23 cellular contexts compared by ENCODE assay signal in the genomic region with DNA sequence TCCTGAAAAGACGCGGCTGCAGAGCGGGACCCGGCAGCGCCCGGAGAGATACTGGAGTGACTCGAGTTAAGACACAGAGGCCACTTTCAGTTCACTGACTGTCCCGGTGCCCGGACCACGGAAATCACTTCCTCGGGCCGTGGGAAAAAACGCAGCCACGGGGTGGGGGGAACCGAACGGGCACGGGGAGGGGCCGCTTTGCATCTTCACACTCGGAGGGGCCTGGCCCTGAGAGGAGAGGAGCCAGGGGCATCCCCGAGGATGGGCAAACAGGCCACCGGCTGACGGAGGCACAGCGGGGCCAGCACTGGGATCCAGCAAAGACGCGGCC.
DNase-seq lines count a peak whose midpoint lies in the region; ATAC-seq and TF ChIP-seq lines count a peak whose summit lies in the region.
"Had no signal": no experiment of that assay in that cellular context is flagged by ENCODE, and none has a peak within 500 bp of the region (broad histone marks: within the 10 kb centered on the region; RNA-seq: fewer than 3 reads in every experiment).

No MANE protein-coding gene starts in this region.

- no peaks in the 10 kb centered on the region for H3F3A ChIP-seq in GM23338 (replicated peaks; ENCODE audit: low read depth)

- H3K27ac Mint-ChIP-seq in MCF 10A (ENCODE audit: low read depth, unreplicated experiment) (no peak overlapping the region), GM23338 (no peak overlapping the region)
- H3K27ac Mint-ChIP-seq: CD8-positive, alpha-beta T cell; IgD-negative memory B cell had no signal

- H3K4me1 ChIP-seq in breast epithelium (no peaks in the 10 kb centered on the region), RWPE2 (ENCODE audit: insufficient read depth, poor library complexity, severe bottlenecking) (peaks cover under 1% of the 10 kb centered on the region), suprapubic skin (peaks cover 25% of the 10 kb centered on the region), GM23338 (ENCODE audit: insufficient read depth) (no peaks in the 10 kb centered on the region)

- no peaks in the 10 kb centered on the region for H3K4me1 Mint-ChIP-seq in MCF 10A (ENCODE audit: insufficient read depth, unreplicated experiment)
- peaks cover 15% of the 10 kb centered on the region for H3K4me1 Mint-ChIP-seq in GM23338

- CTCF ChIA-PET in MCF 10A (lab: Yijun Ruan, JAX) = no interaction called here

- H3K9me2 ChIP-seq in GM23338 (ENCODE audit: insufficient read depth) = no peaks in the 10 kb centered on the region

- H3K27me3 ChIP-seq in breast epithelium (peaks cover 0 to 28% of the 10 kb centered on the region in 2 donors), RWPE2 (ENCODE audit: insufficient read depth, poor library complexity, severe bottlenecking) (no peaks in the 10 kb centered on the region), suprapubic skin (peaks cover 23% of the 10 kb centered on the region), GM23338 (ENCODE audit: insufficient read depth) (no peaks in the 10 kb centered on the region)

- BruUV-seq in MCF 10A (replicated peaks; lab: Mats Ljungman, UMichigan) = no TSS peak

- TF ChIP-seq CTCF in breast epithelium (IDR thresholded peaks at IDR 0.05) (no peak), MCF 10A (IDR thresholded peaks at IDR 0.05; ENCODE audit: unreplicated experiment) (no peak), RWPE2 (IDR thresholded peaks at IDR 0.05; ENCODE audit: poor library complexity, severe bottlenecking) (no peak), suprapubic skin (IDR thresholded peaks at IDR 0.05) (no peak), GM23338 (conservative IDR thresholded peaks at IDR 0.05; ENCODE audit: low read depth in 2 of 2) (no peak)

- H3K9me3 ChIP-seq in breast epithelium = no peaks in the 10 kb centered on the region
- no peaks in the 10 kb centered on the region for H3K9me3 ChIP-seq in RWPE2 (ENCODE audit: severe bottlenecking)
- H3K9me3 ChIP-seq in suprapubic skin = no peaks in the 10 kb centered on the region
- H3K9me3 ChIP-seq: esophagus squamous epithelium, gastroesophageal sphincter, neutrophil had no signal

- H3K36me3 ChIP-seq in breast epithelium = no peaks in the 10 kb centered on the region
- no peaks in the 10 kb centered on the region for H3K36me3 ChIP-seq in RWPE2 (ENCODE audit: low read depth)
- no peaks in the 10 kb centered on the region for H3K36me3 ChIP-seq in suprapubic skin
- H3K36me3 ChIP-seq in GM23338 (ENCODE audit: insufficient read depth) = no peaks in the 10 kb centered on the region
- H3K36me3 ChIP-seq: esophagus squamous epithelium, gastroesophageal sphincter, neutrophil had no signal

- POLR2A ChIA-PET in MCF 10A (lab: Yijun Ruan, JAX) = no interaction called here

- H3K9me3 Mint-ChIP-seq in MCF 10A (ENCODE audit: unreplicated experiment) (no peaks in the 10 kb centered on the region), GM23338 (no peaks in the 10 kb centered on the region)
- H3K9me3 Mint-ChIP-seq: CD8-positive, alpha-beta T cell; IgD-negative memory B cell had no signal

- H3K79me2 ChIP-seq in GM23338 (replicated peaks; ENCODE audit: insufficient read depth) = no peaks in the 10 kb centered on the region

- no peaks in the 10 kb centered on the region for H4K20me1 ChIP-seq in GM23338 (replicated peaks; ENCODE audit: insufficient read depth)

- peak overlapping the region; percentile 77 to 79 for H3K27ac ChIP-seq in breast epithelium
- H3K27ac ChIP-seq in RWPE2 (ENCODE audit: poor library complexity, severe bottlenecking) = no peak overlapping the region
- no peak overlapping the region for H3K27ac ChIP-seq in suprapubic skin
- no peak overlapping the region for H3K27ac ChIP-seq in GM23338 (ENCODE audit: low read depth)
- H3K27ac ChIP-seq: esophagus squamous epithelium, gastroesophageal sphincter, neutrophil had no signal

- DNase-seq in breast epithelium (ENCODE audit: low spot score in 2 of 2) = peak in 1 of 2 donors; percentile 43
- DNase-seq in MCF 10A (ENCODE audit: unreplicated experiment) = no peak
- peak; percentile 47 for DNase-seq in RWPE2 (ENCODE audit: low spot score)
- DNase-seq in islet precursor cell = peak; percentile 32
- peak; percentile 57 to 70 for DNase-seq in suprapubic skin (ENCODE audit: low spot score in 2 of 2)
- no peak for DNase-seq in iPS-NIHi7 (ENCODE audit: extremely low spot score)
- no peak for DNase-seq in GM23338 (ENCODE audit: low spot score)
- no peak for DNase-seq in AG08396 (ENCODE audit: low spot score)
- DNase-seq: activated CD4-positive, alpha-beta T cell treated with anti-CD3 and anti-CD28 coated beads for 1 hour; activated gamma-delta T cell; central memory CD4-positive, alpha-beta T cell; effector CD8-positive, alpha-beta T cell; esophagus squamous epithelium; NCI-H1417 treated with DMSO at 0.1 percent for 48 hours; NCI-H2107; NCI-H510A; retina; T1000 had no signal

- no peak for TF ChIP-seq EP300 in suprapubic skin (IDR thresholded peaks at IDR 0.05)

- H3K4me3 ChIP-seq in breast epithelium (peak overlapping the region in 2 of 3 donors; percentile 23 to 39), RWPE2 (ENCODE audit: severe bottlenecking) (no peak overlapping the region), suprapubic skin (no peak overlapping the region), GM23338 (no peak overlapping the region)
- H3K4me3 ChIP-seq: esophagus squamous epithelium, gastroesophageal sphincter, GM12878 had no signal

- intact Hi-C loops in breast epithelium (cut with DNase I; ENCODE audit: low total_unique reads) (no loop called here), MCF 10A (cut with micrococcal nuclease) (no loop called here)

- WGBS in suprapubic skin = 85% methylated on average over 25 of the region's 25 CpGs

- H3K36me3 Mint-ChIP-seq in MCF 10A (ENCODE audit: insufficient read depth, unreplicated experiment) (no peaks in the 10 kb centered on the region), GM23338 (ENCODE audit: low read depth) (no peaks in the 10 kb centered on the region)
- H3K36me3 Mint-ChIP-seq: CD8-positive, alpha-beta T cell; IgD-negative memory B cell had no signal

- no peak for TF ChIP-seq POLR2A in breast epithelium (IDR thresholded peaks at IDR 0.05)
- no peak for TF ChIP-seq POLR2A in suprapubic skin (IDR thresholded peaks at IDR 0.05)

- H3K27me3 Mint-ChIP-seq in MCF 10A (ENCODE audit: insufficient read depth, unreplicated experiment) (peaks cover 14% of the 10 kb centered on the region), GM23338 (ENCODE audit: insufficient read depth, low read depth, poor library complexity) (peaks cover 11% of the 10 kb centered on the region)

- ATAC-seq in RWPE2 (ENCODE audit: low read depth) (no peak), GM23338 (no peak)
- ATAC-seq: CD8-positive, alpha-beta T cell; gastroesophageal sphincter; GM12878 had no signal

- no peak overlapping the region for H3K4me3 Mint-ChIP-seq in MCF 10A (ENCODE audit: unreplicated experiment)
- no peak overlapping the region for H3K4me3 Mint-ChIP-seq in GM23338
- H3K4me3 Mint-ChIP-seq: CD8-positive, alpha-beta T cell had no signal

- H2AFZ ChIP-seq in GM23338 = no peak overlapping the region

- H3K4me2 ChIP-seq in GM23338 = no peak overlapping the region

TF ChIP-seq in GM23338, 12 proteins besides CTCF, POLR2A, EP300 and RAD21 (continues in another document):
- TF ChIP-seq EZH2phosphoT487 (IDR thresholded peaks at IDR 0.05; ENCODE audit: unreplicated experiment) (no peak), NANOG (IDR thresholded peaks at IDR 0.05; ENCODE audit: borderline replicate concordance) (no peak), ZNF331 (CRISPR knock-in tag; IDR thresholded peaks at IDR 0.05; ENCODE audit: low read depth) (no peak), POLR2AphosphoS5 (IDR thresholded peaks at IDR 0.05; ENCODE audit: low read depth) (no peak)

Comparison
In these comparisons a context has a peak if more than half of its experiments do, and no peak if none do; other contexts are left out.
1. DNase-seq: peak in RWPE2 (single experiment), islet precursor cell (single experiment) and suprapubic skin (2 of 2); none in MCF 10A (single experiment), iPS-NIHi7 (single experiment), GM23338 (single experiment) and AG08396 (single experiment).
2. H3K27ac ChIP-seq: peak in breast epithelium (2 of 2); none in RWPE2 (single experiment), suprapubic skin (single experiment) and GM23338 (single experiment).
3. H3K4me3 ChIP-seq: peak in breast epithelium (2 of 3); none in RWPE2 (single experiment), suprapubic skin (single experiment) and GM23338 (single experiment).